Comparison of ENCODE assay signal across 8 cellular contexts in genomic region chr6:6005467-6006427, GRCh38. TPM values are rescaled to one million over a fixed set of nuclear protein-coding genes. Genes with fewer than 3 reads are reported as not detected.
DNase-seq lines count a peak whose midpoint lies in the region; ATAC-seq and TF ChIP-seq lines count a peak whose summit lies in the region.

No MANE protein-coding gene starts in this region.

- TF ChIP-seq POLR2A in thyroid gland (IDR thresholded peaks at IDR 0.05) = no peak

- H3K9me3 Mint-ChIP-seq in Caco-2 (ENCODE audit: unreplicated experiment) (no peaks in the 10 kb centered on the region), chondrocyte (ENCODE audit: low read depth) (no peaks in the 10 kb centered on the region)

- no peak for ATAC-seq in HG03095 (IDR thresholded peaks at IDR 0.05; ENCODE audit: unreplicated experiment)
- no peak for ATAC-seq in omental fat pad (ENCODE audit: low FRiP score)

- H3K4me3 ChIP-seq in Caco-2 (ENCODE audit: low read depth, low read length) (peak overlapping the region; percentile 53), Karpas-422 (ENCODE audit: low read length) (peak overlapping the region; percentile 66; the same call in 1 of the 2 replicates), osteoblast (ENCODE audit: insufficient read depth, low read length) (peak overlapping the region; percentile 77), thyroid gland (replicated peaks in 1 of 3) (peak overlapping the region in 1 of 3 donors; percentile 29)

- H3K27ac Mint-ChIP-seq in Caco-2 (ENCODE audit: unreplicated experiment) (no peak overlapping the region), chondrocyte (ENCODE audit: unreplicated experiment) (peak overlapping the region; percentile 38)

- TF ChIP-seq CTCF in Caco-2 (IDR thresholded peaks at IDR 0.05; ENCODE audit: insufficient read depth in 1 of 2, low read depth in 1 of 2, low read length in 1 of 2, severe bottlenecking in 1 of 2, unreplicated experiment in 1 of 2) = no peak
- no peak for TF ChIP-seq CTCF in chondrocyte (IDR thresholded peaks at IDR 0.05)
- TF ChIP-seq CTCF in osteoblast (IDR thresholded peaks at IDR 0.05; ENCODE audit: extremely low read depth, low read depth, low read length) = no peak
- TF ChIP-seq CTCF in thyroid gland (IDR thresholded peaks at IDR 0.05) = no peak
- no peak for TF ChIP-seq CTCF in omental fat pad (IDR thresholded peaks at IDR 0.05)

- H3K79me2 ChIP-seq in Karpas-422 (ENCODE audit: low read length) (no peaks in the 10 kb centered on the region), osteoblast (ENCODE audit: insufficient read depth, low read length) (peaks cover 19% of the 10 kb centered on the region)

- 9 to 12% methylated on average over 16 of the region's 16 CpGs for WGBS in thyroid gland, 2 donors

- POLR2A ChIA-PET in Caco-2 (lab: Charles Lee) = no interaction called here

- CTCF ChIA-PET in Caco-2 (lab: Charles Lee) = no interaction called here

- H3K27ac ChIP-seq in Karpas-422 (ENCODE audit: low read length) (no peak overlapping the region), osteoblast (ENCODE audit: low read depth, low read length) (peak overlapping the region; percentile 41), thyroid gland (peak overlapping the region in 1 of 3 donors; percentile 34)

- intact Hi-C loops in Caco-2 (cut with micrococcal nuclease; ENCODE audit: unreplicated experiment) = loop anchor here (5.0 kb wide), 2 partner anchors 423 to 533 kb away; no protein-coding TSS in a partner anchor
- intact Hi-C loops in thyroid gland (cut with DNase I) = no loop called here

- H3K36me3 Mint-ChIP-seq in Caco-2 (ENCODE audit: insufficient read depth, unreplicated experiment) (peaks cover 6% of the 10 kb centered on the region), chondrocyte (ENCODE audit: low read depth) (peaks cover 4% of the 10 kb centered on the region)

- DNase-seq in Caco-2 = no peak
- peak; percentile 25 for DNase-seq in Karpas-422
- DNase-seq in chondrocyte (ENCODE audit: low spot score) = no peak
- peak; percentile 75 for DNase-seq in osteoblast (ENCODE audit: insufficient read length, low spot score, missing footprints)
- DNase-seq in activated gamma-delta T cell treated with Interleukin-2 at 50 U/mL for 16 hours = no peak
- no peak for DNase-seq in thyroid gland
- no peak for DNase-seq in omental fat pad (ENCODE audit: low spot score)

- BruUV-seq in Caco-2 (replicated peaks; lab: Mats Ljungman, UMichigan) = no TSS peak

- H3K27me3 Mint-ChIP-seq in Caco-2 (ENCODE audit: insufficient read depth, unreplicated experiment) = peaks cover 28% of the 10 kb centered on the region
- H3K27me3 Mint-ChIP-seq in chondrocyte (ENCODE audit: low read depth) = peaks cover 75% of the 10 kb centered on the region

- H3K4me2 ChIP-seq in Karpas-422 (ENCODE audit: low read depth, low read length, poor library complexity, severe bottlenecking) (peak overlapping the region; percentile 76), osteoblast (ENCODE audit: insufficient read depth, low read length) (peak overlapping the region; percentile 94)

- H3K9me2 ChIP-seq in Karpas-422 (replicated peaks; ENCODE audit: insufficient read depth, low read length) = no peaks in the 10 kb centered on the region

- H4K20me1 ChIP-seq in Karpas-422 (ENCODE audit: insufficient read depth, low read depth, low read length) (no peaks in the 10 kb centered on the region), osteoblast (ENCODE audit: insufficient read depth, low read length) (no peaks in the 10 kb centered on the region)

- no peaks in the 10 kb centered on the region for H3K9me3 ChIP-seq in Caco-2
- H3K9me3 ChIP-seq in Karpas-422 (ENCODE audit: low read length) = no peaks in the 10 kb centered on the region
- no peaks in the 10 kb centered on the region for H3K9me3 ChIP-seq in osteoblast (ENCODE audit: low read depth, low read length)
- no peaks in the 10 kb centered on the region for H3K9me3 ChIP-seq in thyroid gland

- H3K9ac ChIP-seq in Karpas-422 (ENCODE audit: low read length) = no peak overlapping the region

- no peaks in the 10 kb centered on the region; the same call in 1 of the 2 replicates for H3K27me3 ChIP-seq in Caco-2 (replicated peaks; ENCODE audit: control insufficient read depth, insufficient read depth, low read length)
- H3K27me3 ChIP-seq in Karpas-422 (ENCODE audit: low read length) = no peaks in the 10 kb centered on the region
- peaks cover 60% of the 10 kb centered on the region for H3K27me3 ChIP-seq in osteoblast (ENCODE audit: insufficient read depth, low read length)
- H3K27me3 ChIP-seq in thyroid gland = peaks cover 71% of the 10 kb centered on the region

- no peak overlapping the region for H2AFZ ChIP-seq in Karpas-422 (ENCODE audit: low read length)
- H2AFZ ChIP-seq in osteoblast (ENCODE audit: low read length) = peak overlapping the region; percentile 88

- H3K4me1 ChIP-seq in Caco-2 (peaks cover 17% of the 10 kb centered on the region), Karpas-422 (ENCODE audit: low read length) (peaks cover 20% of the 10 kb centered on the region), osteoblast (ENCODE audit: insufficient read depth, low read length) (peaks cover 9% of the 10 kb centered on the region), thyroid gland (peaks cover 16 to 49% of the 10 kb centered on the region in 2 donors)

- H3K36me3 ChIP-seq in Caco-2 (ENCODE audit: control insufficient read depth, insufficient read depth, low read length) (no peaks in the 10 kb centered on the region), Karpas-422 (ENCODE audit: insufficient read depth, low read length) (no peaks in the 10 kb centered on the region), osteoblast (ENCODE audit: insufficient read depth, low read length) (no peaks in the 10 kb centered on the region), thyroid gland (no peaks in the 10 kb centered on the region)

- H3K4me3 Mint-ChIP-seq in Caco-2 (ENCODE audit: unreplicated experiment) = peak overlapping the region; percentile 72
- peak overlapping the region; percentile 50 for H3K4me3 Mint-ChIP-seq in chondrocyte (ENCODE audit: unreplicated experiment)

- H3K4me1 Mint-ChIP-seq in Caco-2 (ENCODE audit: low read depth, unreplicated experiment) (no peaks in the 10 kb centered on the region), chondrocyte (ENCODE audit: low read depth) (peaks cover 40% of the 10 kb centered on the region)

RNA-seq across cellular contexts. Expression of gene NRN1, which starts 1.0 kb away (rescaled TPM):
- total RNA-seq in Caco-2 (2022) (not detected in 2 replicates), chondrocyte (2.5 to 3.1 TPM in 2 of 3 replicates, not detected in the other), osteoblast (29.5 and 56.1 TPM in 2 replicates), thyroid gland (10 to 100 TPM in 1 of 4 donors, 1 to 10 TPM in 3; 1.1 to 10.3 (median 6.2) TPM), omental fat pad (10 to 100 TPM in 3 of 4 donors, 1 to 10 TPM in 1; 7.2 to 35.9 (median 18.7) TPM)
- total RNA-seq in Karpas-422 (2014; rRNA removed; shearing (Covaris generic); ENCODE audit: low replicate concordance) = 6.3 and 7.9 TPM in 2 replicates

Comparison
In these comparisons a context has a peak if more than half of its experiments do, and no peak if none do; other contexts are left out.
1. DNase-seq: peak in Karpas-422 (single experiment) and osteoblast (single experiment); none in Caco-2 (0 of 2), chondrocyte (single experiment), activated gamma-delta T cell treated with Interleukin-2 at 50 U/mL for 16 hours (single experiment), thyroid gland (0 of 2) and omental fat pad (single experiment).